19 cellular contexts compared by ENCODE assay signal in genomic region chr5:73960023-73960422, GRCh38.
DNase-seq lines count a peak whose midpoint lies in the region; ATAC-seq and TF ChIP-seq lines count a peak whose summit lies in the region.
"Had no signal": no experiment of that assay in that cellular context is flagged by ENCODE, and none has a peak within 500 bp of the region (broad histone marks: within the 10 kb centered on the region; RNA-seq: fewer than 3 reads in every experiment).

No MANE protein-coding gene starts in this region.

- no peaks in the 10 kb centered on the region for H3K27me3 ChIP-seq in DND-41 (ENCODE audit: insufficient read depth, low read length, poor library complexity)
- H3K27me3 ChIP-seq: brain microvascular endothelial cell, colonic mucosa, hepatocyte, upper lobe of left lung had no signal

- peak; percentile 55 for DNase-seq in DND-41
- peak; percentile 52 for DNase-seq in NCI-H1436 treated with DMSO at 0.1 percent for 48 hours (lab: John Stamatoyannopoulos, UW)
- no peak for DNase-seq in LoVo (ENCODE audit: low spot score)
- DNase-seq in mesenteric fat pad (ENCODE audit: low spot score), result no peak
- DNase-seq: brain microvascular endothelial cell, colonic mucosa, islet precursor cell, lower lobe of right lung, right cardiac atrium, SHP77, upper lobe of left lung had no signal

- H3K36me3 ChIP-seq in DND-41 (ENCODE audit: insufficient read depth, low read length), result no peaks in the 10 kb centered on the region
- H3K36me3 ChIP-seq: brain microvascular endothelial cell, colonic mucosa, lower lobe of right lung, upper lobe of left lung had no signal

- H3K9me3 ChIP-seq in DND-41 (ENCODE audit: insufficient read depth, low read length, severe bottlenecking), result no peaks in the 10 kb centered on the region
- H3K9me3 ChIP-seq: colonic mucosa, lower lobe of right lung, upper lobe of left lung had no signal

- ATAC-seq in DND-41 (ENCODE audit: insufficient read depth, low read depth) (peak; percentile 92), GM18511 (IDR thresholded peaks at IDR 0.05; ENCODE audit: unreplicated experiment) (peak; percentile 73), HG02852 (IDR thresholded peaks at IDR 0.05; ENCODE audit: unreplicated experiment) (peak; percentile 77), HG03280 (IDR thresholded peaks at IDR 0.05; ENCODE audit: unreplicated experiment) (no peak), GM18861 (IDR thresholded peaks at IDR 0.05; ENCODE audit: unreplicated experiment) (no peak)
- ATAC-seq: activated T-helper 17 cell treated with anti-CD3 and anti-CD28 coated beads, Interleukin-2, amount 50 U/mL, for 72 hours; lower lobe of right lung; right cardiac atrium; stimulated activated effector memory CD8-positive, alpha-beta T cell treated with anti-CD3 and anti-CD28 coated beads, Interleukin-12 subunit alpha, Interleukin-12 subunit beta, amount 100 ng/mL, for 72 hours had no signal

- H3K79me2 ChIP-seq in DND-41 (ENCODE audit: insufficient read depth, low read length), result no peaks in the 10 kb centered on the region
- H3K79me2 ChIP-seq: hepatocyte had no signal

- H3K4me1 ChIP-seq in DND-41 (ENCODE audit: insufficient read depth, low read length), result peaks cover 10% of the 10 kb centered on the region
- H3K4me1 ChIP-seq: colonic mucosa, lower lobe of right lung, upper lobe of left lung had no signal

- TF ChIP-seq CTCF in DND-41 (IDR thresholded peaks at IDR 0.05; ENCODE audit: borderline replicate concordance, extremely low read depth, low read length, poor library complexity, severe bottlenecking), result no peak

- no peak overlapping the region for H2AFZ ChIP-seq in DND-41 (ENCODE audit: low read depth, low read length)
- H2AFZ ChIP-seq: hepatocyte had no signal

- H3K9ac ChIP-seq in DND-41 (ENCODE audit: low read depth, low read length), result no peak overlapping the region

- H4K20me1 ChIP-seq in DND-41 (ENCODE audit: insufficient read depth, low read length), result no peaks in the 10 kb centered on the region

- H3K4me3 ChIP-seq in DND-41 (ENCODE audit: low read depth in 1 of 2, low read length in 2 of 2), result no peak overlapping the region
- H3K4me3 ChIP-seq: colonic mucosa, hepatocyte, lower lobe of right lung, upper lobe of left lung had no signal

- H3K4me2 ChIP-seq in DND-41 (ENCODE audit: insufficient read depth, low read length), result no peak overlapping the region
- H3K4me2 ChIP-seq: hepatocyte had no signal

- H3K27ac ChIP-seq in DND-41 (ENCODE audit: low read length), result no peak overlapping the region
- H3K27ac ChIP-seq: brain microvascular endothelial cell, C4-2B, colonic mucosa, hepatocyte, lower lobe of right lung, upper lobe of left lung had no signal

Comparison
In these comparisons a context has a peak if more than half of its experiments do, and no peak if none do; other contexts are left out.
1. ATAC-seq: peak in DND-41 (single experiment), GM18511 (single experiment) and HG02852 (single experiment); none in HG03280 (single experiment) and GM18861 (single experiment).
2. DNase-seq: peak in DND-41 (single experiment) and NCI-H1436 treated with DMSO at 0.1 percent for 48 hours (single experiment); none in LoVo (single experiment) and mesenteric fat pad (single experiment).